Comparison of ENCODE assay signal across 21 cellular contexts in the genomic region with DNA sequence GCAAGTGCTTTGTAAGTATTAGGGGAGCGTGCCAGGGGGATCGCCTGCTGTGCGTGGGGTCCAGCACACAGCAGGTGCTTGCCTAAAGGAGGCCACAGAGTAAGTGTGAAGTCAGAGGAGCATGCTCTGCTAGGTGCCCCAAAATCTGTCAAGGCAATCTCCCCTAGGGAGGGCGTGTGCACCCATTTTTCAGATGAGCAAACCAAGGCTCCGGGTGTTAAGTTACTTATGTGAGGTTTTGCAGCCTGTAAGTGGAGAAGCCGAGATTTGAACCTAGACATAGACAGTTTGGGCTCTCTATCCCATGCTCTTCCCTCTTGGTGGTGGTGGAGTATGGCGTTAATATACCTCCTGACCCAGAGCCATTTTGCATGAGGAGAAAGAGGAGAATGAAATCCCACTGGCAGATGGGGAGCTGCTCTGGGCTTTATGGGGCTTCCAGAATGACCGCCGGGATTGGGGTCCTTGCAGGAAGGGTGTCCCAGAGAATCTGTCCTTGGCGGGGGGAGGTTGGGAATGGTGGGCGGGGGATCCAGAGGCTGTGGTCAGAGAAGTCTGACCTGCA. TPM values are rescaled to one million over a fixed set of nuclear protein-coding genes. Genes with fewer than 3 reads are reported as not detected.
DNase-seq lines count a peak whose midpoint lies in the region; FAIRE-seq and TF ChIP-seq lines count a peak whose summit lies in the region.
"Had no signal": no experiment of that assay in that cellular context is flagged by ENCODE, and none has a peak within 500 bp of the region (broad histone marks: within the 10 kb centered on the region; RNA-seq: fewer than 3 reads in every experiment).

No MANE protein-coding gene starts in this region.

- intact Hi-C loops in lower leg skin (cut with DNase I; ENCODE audit: low total_unique reads): no loop called here

- 62% methylated on average over 11 of the region's 11 CpGs for WGBS in liver
- 92 to 94% methylated on average over 11 of the region's 11 CpGs for WGBS in lower leg skin, 2 donors

- H3K27ac Mint-ChIP-seq in HFFc6 (no peak overlapping the region), astrocyte (ENCODE audit: unreplicated experiment) (peak overlapping the region; percentile 73)
- H3K27ac Mint-ChIP-seq in T-helper 2 cell treated with Interferon-gamma antibody and Interleukin-4, amounts not matched to agents 5 μg/mL and 100 μg/mL, for 36 hours: no peak overlapping the region
- H3K27ac Mint-ChIP-seq: activated CD4-positive, alpha-beta memory T cell treated with anti-CD3 and anti-CD28 coated beads, Interleukin-2, amount 10 ng/mL, durations not matched to agents 7 days and 5 days; activated naive CD8-positive, alpha-beta T cell treated with anti-CD3 and anti-CD28 coated beads for 36 hours; natural killer cell treated with Interleukin-12 subunit alpha and Interleukin-12 subunit beta and Interleukin-15 and Interleukin-18, amount 100 ng/mL, for 72 hours had no signal

- H3K27me3 ChIP-seq in astrocyte (ENCODE audit: insufficient read depth, low read length) (no peaks in the 10 kb centered on the region), liver (ENCODE audit: control insufficient read depth in 4 of 4, insufficient read depth in 4 of 4, low read length in 3 of 4) (no peaks in the 10 kb centered on the region), subcutaneous abdominal adipose tissue (ENCODE audit: control insufficient read depth in 5 of 5, insufficient read depth in 4 of 5, low read length in 5 of 5) (no peaks in the 10 kb centered on the region)
- H3K27me3 ChIP-seq: sigmoid colon, suprapubic skin had no signal

- H3K4me3 Mint-ChIP-seq in HFFc6 (peak overlapping the region; percentile 24; the same call in 1 of the 2 replicates), astrocyte (ENCODE audit: unreplicated experiment) (no peak overlapping the region)
- no peak overlapping the region for H3K4me3 Mint-ChIP-seq in T-helper 2 cell treated with Interferon-gamma antibody and Interleukin-4, amounts not matched to agents 5 μg/mL and 100 μg/mL, for 36 hours
- H3K4me3 Mint-ChIP-seq: activated CD4-positive, alpha-beta memory T cell treated with anti-CD3 and anti-CD28 coated beads, Interleukin-2, amount 10 ng/mL, durations not matched to agents 7 days and 5 days; activated naive CD8-positive, alpha-beta T cell treated with anti-CD3 and anti-CD28 coated beads for 36 hours; natural killer cell treated with Interleukin-12 subunit alpha and Interleukin-12 subunit beta and Interleukin-15 and Interleukin-18, amount 100 ng/mL, for 72 hours had no signal

- peaks cover 87% of the 10 kb centered on the region for H4K20me1 ChIP-seq in astrocyte (ENCODE audit: insufficient read depth, low read length)

- no peak for TF ChIP-seq POLR2A in lower leg skin (IDR thresholded peaks at IDR 0.05)

- no peaks in the 10 kb centered on the region for H3K9me3 ChIP-seq in astrocyte (ENCODE audit: insufficient read depth, low read depth, low read length)
- no peaks in the 10 kb centered on the region for H3K9me3 ChIP-seq in liver (ENCODE audit: control insufficient read depth in 4 of 4, low read length in 3 of 4)
- no peaks in the 10 kb centered on the region for H3K9me3 ChIP-seq in subcutaneous abdominal adipose tissue (ENCODE audit: control insufficient read depth in 5 of 5, low read length in 5 of 5)
- H3K9me3 ChIP-seq: sigmoid colon, suprapubic skin had no signal

- H3K9me3 Mint-ChIP-seq in HFFc6 (no peaks in the 10 kb centered on the region), astrocyte (ENCODE audit: unreplicated experiment) (no peaks in the 10 kb centered on the region)
- no peaks in the 10 kb centered on the region for H3K9me3 Mint-ChIP-seq in T-helper 2 cell treated with Interferon-gamma antibody and Interleukin-4, amounts not matched to agents 5 μg/mL and 100 μg/mL, for 36 hours
- H3K9me3 Mint-ChIP-seq: activated CD4-positive, alpha-beta memory T cell treated with anti-CD3 and anti-CD28 coated beads, Interleukin-2, amount 10 ng/mL, durations not matched to agents 7 days and 5 days; activated naive CD8-positive, alpha-beta T cell treated with anti-CD3 and anti-CD28 coated beads for 36 hours; natural killer cell treated with Interleukin-12 subunit alpha and Interleukin-12 subunit beta and Interleukin-15 and Interleukin-18, amount 100 ng/mL, for 72 hours had no signal

- no peak for TF ChIP-seq CTCF in HFFc6 (IDR thresholded peaks at IDR 0.05)
- no peak for TF ChIP-seq CTCF in astrocyte (IDR thresholded peaks at IDR 0.05; ENCODE audit: insufficient read depth, low read depth, low read length)
- no peak for TF ChIP-seq CTCF in liver (IDR thresholded peaks at IDR 0.05; ENCODE audit: low read depth, low read length, missing input control)
- no peak for TF ChIP-seq CTCF in lower leg skin (IDR thresholded peaks at IDR 0.05)

- DNase-seq in HFFc6: no peak
- DNase-seq in astrocyte (ENCODE audit: low read depth): no peak
- DNase-seq in T-helper 2 cell treated with Interferon-gamma antibody and Interleukin-4, amounts not matched to agents 5 μg/mL and 100 μg/mL, for 36 hours (ENCODE audit: low spot score): no peak
- DNase-seq in lower leg skin (ENCODE audit: low spot score in 2 of 2): no peak
- DNase-seq in DMS153 (lab: John Stamatoyannopoulos, UW): no peak
- DNase-seq: activated CD4-positive, alpha-beta memory T cell treated with anti-CD3 and anti-CD28 coated beads, Interleukin-2, amount 10 ng/mL, durations not matched to agents 7 days and 5 days; activated naive CD8-positive, alpha-beta T cell treated with anti-CD3 and anti-CD28 coated beads for 36 hours; activated T-cell treated with anti-CD3 and anti-CD28 coated beads, Interleukin-2, amount 50 U/mL, for 48 hours; DND-41; mammary epithelial cell; MM.1S; NCI-H1930; NCI-H524; sigmoid colon; stimulated activated CD4-positive, alpha-beta T cell treated with anti-CD3 and anti-CD28 coated beads, Interleukin-2, amount 100 ng/mL, for 48 hours; SW 1271 had no signal

- peaks cover 71% of the 10 kb centered on the region for H3K4me1 Mint-ChIP-seq in HFFc6 (ENCODE audit: low read depth)
- H3K4me1 Mint-ChIP-seq in astrocyte (ENCODE audit: low read depth, unreplicated experiment): peaks cover 60% of the 10 kb centered on the region
- H3K4me1 Mint-ChIP-seq in T-helper 2 cell treated with Interferon-gamma antibody and Interleukin-4, amounts not matched to agents 5 μg/mL and 100 μg/mL, for 36 hours (ENCODE audit: low read depth): no peaks in the 10 kb centered on the region
- H3K4me1 Mint-ChIP-seq: activated CD4-positive, alpha-beta memory T cell treated with anti-CD3 and anti-CD28 coated beads, Interleukin-2, amount 10 ng/mL, durations not matched to agents 7 days and 5 days; activated naive CD8-positive, alpha-beta T cell treated with anti-CD3 and anti-CD28 coated beads for 36 hours had no signal

- H3K27ac ChIP-seq in astrocyte (ENCODE audit: low read depth, low read length) (no peak overlapping the region), liver (ENCODE audit: low read depth in 1 of 2, low read length in 2 of 2) (peak overlapping the region; percentile 66 to 90), subcutaneous abdominal adipose tissue (ENCODE audit: low read depth, low read length) (peak overlapping the region; percentile 52)

- no peak overlapping the region for H2AFZ ChIP-seq in astrocyte (ENCODE audit: low read depth, low read length)

- H3K36me3 Mint-ChIP-seq in HFFc6 (ENCODE audit: low read depth): peaks cover 35% of the 10 kb centered on the region
- peaks cover 14% of the 10 kb centered on the region for H3K36me3 Mint-ChIP-seq in astrocyte (ENCODE audit: low read depth, unreplicated experiment)
- no peaks in the 10 kb centered on the region for H3K36me3 Mint-ChIP-seq in T-helper 2 cell treated with Interferon-gamma antibody and Interleukin-4, amounts not matched to agents 5 μg/mL and 100 μg/mL, for 36 hours (ENCODE audit: low read depth)
- H3K36me3 Mint-ChIP-seq: activated naive CD8-positive, alpha-beta T cell treated with anti-CD3 and anti-CD28 coated beads for 36 hours; natural killer cell treated with Interleukin-12 subunit alpha and Interleukin-12 subunit beta and Interleukin-15 and Interleukin-18, amount 100 ng/mL, for 72 hours had no signal

- no peak for FAIRE-seq in astrocyte (lab: Jason Lieb, UNC)
- FAIRE-seq: endometrium had no signal

- H3K4me1 ChIP-seq in astrocyte (ENCODE audit: insufficient read depth, low read length) (peaks cover 41% of the 10 kb centered on the region), liver (ENCODE audit: control insufficient read depth in 4 of 4, insufficient read depth in 4 of 4, low read length in 3 of 4) (peaks cover 53 to 99% (median 95%) of the 10 kb centered on the region in 4 donors), subcutaneous abdominal adipose tissue (ENCODE audit: control insufficient read depth in 5 of 5, insufficient read depth in 5 of 5, low read length in 5 of 5) (peaks cover 19 to 85% (median 54%) of the 10 kb centered on the region in 5 donors)

- H3K36me3 ChIP-seq in astrocyte (ENCODE audit: insufficient read depth, low read length) (peaks cover 7% of the 10 kb centered on the region), liver (ENCODE audit: control insufficient read depth in 4 of 4, insufficient read depth in 3 of 4, low read depth in 1 of 4, low read length in 3 of 4) (peaks cover 2 to 7% (median 4%) of the 10 kb centered on the region in 4 donors), subcutaneous abdominal adipose tissue (ENCODE audit: control insufficient read depth in 5 of 5, insufficient read depth in 5 of 5, low read length in 5 of 5) (peaks cover 0 to 42% (median 25%) of the 10 kb centered on the region in 5 donors)

- H3K9ac ChIP-seq in astrocyte (ENCODE audit: low read length) (peak overlapping the region; percentile 34), liver (ENCODE audit: low read depth in 1 of 2, low read length in 2 of 2) (no peak overlapping the region), subcutaneous abdominal adipose tissue (ENCODE audit: low read length in 5 of 5) (peak overlapping the region in 1 of 5 donors; percentile 38)

- TF ChIP-seq RAD21 in liver (IDR thresholded peaks at IDR 0.05): no peak

- H3K4me3 ChIP-seq in astrocyte (ENCODE audit: insufficient read depth, low read depth, low read length) (no peak overlapping the region), liver (ENCODE audit: low read depth in 1 of 3, low read length in 3 of 3) (no peak overlapping the region), subcutaneous abdominal adipose tissue (ENCODE audit: low read depth in 1 of 5, low read length in 5 of 5) (no peak overlapping the region), lower leg skin (ENCODE audit: low read depth, poor library complexity, severe bottlenecking) (no peak overlapping the region)
- H3K4me3 ChIP-seq: sigmoid colon, suprapubic skin had no signal

- peaks cover 95% of the 10 kb centered on the region for H3K79me2 ChIP-seq in astrocyte (ENCODE audit: insufficient read depth, low read length)

- peak overlapping the region; percentile 27 for H3K4me2 ChIP-seq in astrocyte (ENCODE audit: low read length)

- peaks cover 4% of the 10 kb centered on the region for H3K27me3 Mint-ChIP-seq in HFFc6 (ENCODE audit: insufficient read depth)
- no peaks in the 10 kb centered on the region for H3K27me3 Mint-ChIP-seq in astrocyte (ENCODE audit: low read depth, unreplicated experiment)
- no peaks in the 10 kb centered on the region for H3K27me3 Mint-ChIP-seq in T-helper 2 cell treated with Interferon-gamma antibody and Interleukin-4, amounts not matched to agents 5 μg/mL and 100 μg/mL, for 36 hours (ENCODE audit: low read depth)
- H3K27me3 Mint-ChIP-seq: activated CD4-positive, alpha-beta memory T cell treated with anti-CD3 and anti-CD28 coated beads, Interleukin-2, amount 10 ng/mL, durations not matched to agents 7 days and 5 days; activated naive CD8-positive, alpha-beta T cell treated with anti-CD3 and anti-CD28 coated beads for 36 hours; natural killer cell treated with Interleukin-12 subunit alpha and Interleukin-12 subunit beta and Interleukin-15 and Interleukin-18, amount 100 ng/mL, for 72 hours had no signal

RNA-seq across cellular contexts. Expression of gene NDST1, which starts 14.1 kb away (rescaled TPM):
- 100 to 1,000 TPM; 126 to 199 (median 147) TPM for total RNA-seq in HFFc6 (2021; fragmentation: NEBNext Ultra II Directional; extraction: Animal tissue kit (Norgen Biotek cat#: 25700))
- 293 and 321 TPM in 2 replicates for total RNA-seq in astrocyte
- 100 to 1,000 TPM in 1 of 2 donors, 10 to 100 TPM in 1; 39.5 to 103 TPM for total RNA-seq in liver
- 10 to 100 TPM; 10.3 to 38.5 TPM for polyA plus RNA-seq in liver
- total RNA-seq in lower leg skin: 100 to 1,000 TPM in 3 of 4 donors, 10 to 100 TPM in 1; 62.9 to 127 (median 115) TPM
